ENCODE assay signal across 8 cellular contexts in genomic region chr6:25006565-25007001, GRCh38.
DNase-seq lines count a peak whose midpoint lies in the region; ATAC-seq and TF ChIP-seq lines count a peak whose summit lies in the region.

No MANE protein-coding gene starts in this region.

- no peak overlapping the region for H3K4ac ChIP-seq in H9 (ENCODE audit: low read depth, low read length)

- no peak overlapping the region for H3K27ac Mint-ChIP-seq in H9

- H2BK20ac ChIP-seq in H9 (ENCODE audit: low read depth, low read length, poor library complexity, severe bottlenecking), result no peak overlapping the region

- POLR2A ChIA-PET in HEK293T (lab: Yijun Ruan, JAX), result interaction anchor here (1.0 kb wide), 1 partner anchor 285 kb away, joined by 3 read pairs; no protein-coding TSS in a partner anchor

- no peak overlapping the region for H4K5ac ChIP-seq in H9 (ENCODE audit: insufficient read length, low read depth, low read length)

- H3K27me3 ChIP-seq in brain microvascular endothelial cell (replicated peaks) (no peaks in the 10 kb centered on the region), left lung (no peaks in the 10 kb centered on the region), tibial artery (no peaks in the 10 kb centered on the region), H9 (ENCODE audit: insufficient read depth, low read length) (no peaks in the 10 kb centered on the region)

- H3K79me1 ChIP-seq in H9 (ENCODE audit: insufficient read depth, low read depth, low read length, poor library complexity, severe bottlenecking), result no peaks in the 10 kb centered on the region

- CTCF ChIA-PET in HEK293T (lab: Yijun Ruan, JAX), result interaction anchor here (0.8 kb wide), 1 partner anchor 11 kb away, joined by 3 read pairs; no protein-coding TSS in a partner anchor

- H3K9me3 Mint-ChIP-seq in H9, result no peaks in the 10 kb centered on the region; a peak in 1 of 5 replicates

- no peak overlapping the region for H3K4me2 ChIP-seq in H9 (ENCODE audit: insufficient read depth, insufficient read length, low read length)

- no peak overlapping the region for H3K18ac ChIP-seq in H9 (ENCODE audit: insufficient read length, low read depth, low read length)

- ATAC-seq in left lung, result peak; percentile 89

- H3K23ac ChIP-seq in H9 (ENCODE audit: insufficient read length, low read depth, low read length), result no peak overlapping the region

- no peak overlapping the region for H2BK12ac ChIP-seq in H9 (ENCODE audit: insufficient read length, low read depth, low read length)

- no peak overlapping the region for H2BK120ac ChIP-seq in H9 (ENCODE audit: low read depth, low read length, poor library complexity, severe bottlenecking)

- in situ Hi-C loops in brain microvascular endothelial cell (cut with HindIII; ENCODE audit: low pct_ligation_motif_present, low sequenced_read_pairs), result no loop called here

- TF ChIP-seq CTCF in brain microvascular endothelial cell (IDR thresholded peaks at IDR 0.05; ENCODE audit: low read depth, low read length, missing control alignments), result no peak
- TF ChIP-seq CTCF in left lung (IDR thresholded peaks at IDR 0.05), result no peak
- TF ChIP-seq CTCF in tibial artery (IDR thresholded peaks at IDR 0.05), result no peak
- TF ChIP-seq CTCF in H9 (conservative IDR thresholded peaks at IDR 0.05), result no peak

- no peaks in the 10 kb centered on the region for H3K23me2 ChIP-seq in H9 (ENCODE audit: insufficient read length, low read depth, low read length, poor library complexity, severe bottlenecking)

- H4K8ac ChIP-seq in H9 (replicated peaks; ENCODE audit: insufficient read length, low read depth, low read length), result no peak overlapping the region

- H4K20me1 ChIP-seq in H9 (ENCODE audit: control insufficient read depth, insufficient read depth, insufficient read length), result no peaks in the 10 kb centered on the region

- no peak overlapping the region for H3K56ac ChIP-seq in H9 (ENCODE audit: insufficient read length, low read depth, low read length)

- H3K4me3 ChIP-seq in brain microvascular endothelial cell (ENCODE audit: low read depth, low read length) (no peak overlapping the region), left lung (no peak overlapping the region), tibial artery (no peak overlapping the region)

- H2AK5ac ChIP-seq in H9 (ENCODE audit: insufficient read length, low read length), result no peak overlapping the region

- intact Hi-C loops in left lung (cut with DNase I), result no loop called here
- intact Hi-C loops in tibial artery (cut with DNase I; ENCODE audit: low total_unique reads), result no loop called here

- DNase-seq in stimulated activated CD4-positive, alpha-beta T cell treated with anti-CD3 and anti-CD28 coated beads, Interleukin-1b, Interleukin-23, amount 100 ng/mL, for 48 hours, result peak; percentile 39
- DNase-seq in stimulated activated CD4-positive, alpha-beta T cell treated with anti-CD3 and anti-CD28 coated beads, Interleukin-2, amount 100 ng/mL, for 48 hours, result no peak
- DNase-seq in NOMO-1 treated with dmso at 0.1 percent for 144 hours (lab: John Stamatoyannopoulos, UW; ENCODE audit: unreplicated experiment), result peak; percentile 87
- DNase-seq in brain microvascular endothelial cell, result peak; percentile 9
- peak; percentile 76 to 82 for DNase-seq in left lung
- DNase-seq in tibial artery, result peak; percentile 77 to 78
- DNase-seq in HEK293T (ENCODE audit: extremely low spot score), result no peak
- DNase-seq in H9, result no peak

- WGBS in H9 (ENCODE audit: extremely low coverage, insufficient read length, low lambda C conversion rate), result no CpG with 5 or more reads among the region's 3 CpGs

- H3K79me2 ChIP-seq in H9 (ENCODE audit: insufficient read depth, low read length), result no peaks in the 10 kb centered on the region

- H3K36me3 ChIP-seq in brain microvascular endothelial cell (replicated peaks) (no peaks in the 10 kb centered on the region), left lung (no peaks in the 10 kb centered on the region), tibial artery (no peaks in the 10 kb centered on the region)

- H3K27me3 Mint-ChIP-seq in H9 (ENCODE audit: low read depth), result no peaks in the 10 kb centered on the region; the same call in 1 of the 2 replicates

- peak overlapping the region; percentile 10 for H3K27ac ChIP-seq in brain microvascular endothelial cell
- peak overlapping the region; percentile 85 to 100 for H3K27ac ChIP-seq in left lung
- H3K27ac ChIP-seq in tibial artery, result peak overlapping the region; percentile 25 to 27
- no peak overlapping the region for H3K27ac ChIP-seq in H9 (ENCODE audit: insufficient read length, low read depth, low read length)

- H3K9me3 ChIP-seq in left lung, result no peaks in the 10 kb centered on the region
- no peaks in the 10 kb centered on the region for H3K9me3 ChIP-seq in tibial artery
- H3K9me3 ChIP-seq in H9 (ENCODE audit: control insufficient read depth, low read depth, low read length), result no peaks in the 10 kb centered on the region

- H3K4me1 ChIP-seq in left lung (peaks cover 11 to 95% of the 10 kb centered on the region in 2 donors), tibial artery (peaks cover 0 to 28% (median 9%) of the 10 kb centered on the region in 4 donors), H9 (ENCODE audit: insufficient read depth, low read length) (no peaks in the 10 kb centered on the region; the same call in 1 of the 2 replicates)

- no peak overlapping the region for H2BK5ac ChIP-seq in H9 (ENCODE audit: insufficient read length, low read length)

- no peak overlapping the region for H3T11ph ChIP-seq in H9 (ENCODE audit: low read length)

- no peak overlapping the region for H3K9ac ChIP-seq in H9 (ENCODE audit: extremely low read depth, insufficient read length, low read length)

- no peaks in the 10 kb centered on the region for H3K36me3 Mint-ChIP-seq in H9 (ENCODE audit: insufficient read depth in 1 of 3, low read depth in 3 of 3)

- H4K91ac ChIP-seq in H9 (ENCODE audit: insufficient read length, low read depth, low read length), result no peak overlapping the region

- no peak overlapping the region for H3K14ac ChIP-seq in H9 (ENCODE audit: insufficient read depth, low read length)

- H3K4me1 Mint-ChIP-seq in H9, result peaks cover 9 to 14% of the 10 kb centered on the region in 2 experiments

- no peak overlapping the region for H2BK15ac ChIP-seq in H9 (ENCODE audit: low read depth, low read length)

- H3K4me3 Mint-ChIP-seq in H9, result no peak overlapping the region

- no peak overlapping the region for H2AFZ ChIP-seq in H9 (ENCODE audit: low read length)

TF ChIP-seq in HEK293T, 16 proteins besides CTCF, POLR2A, EP300 and RAD21:
- TF ChIP-seq ARNT (IDR thresholded peaks at IDR 0.05) (no peak), NFRKB (IDR thresholded peaks at IDR 0.05) (no peak), SUZ12 (IDR thresholded peaks at IDR 0.05) (no peak), CTBP1 (IDR thresholded peaks at IDR 0.05; ENCODE audit: borderline replicate concordance) (no peak), ELF4 (IDR thresholded peaks at IDR 0.05) (no peak), PKNOX1 (IDR thresholded peaks at IDR 0.05) (no peak), ZNF384 (IDR thresholded peaks at IDR 0.05) (no peak), SP1 (IDR thresholded peaks at IDR 0.05) (no peak), FOXK2 (IDR thresholded peaks at IDR 0.05) (no peak), LEF1 (IDR thresholded peaks at IDR 0.05; ENCODE audit: borderline replicate concordance) (no peak), FOXA1 (IDR thresholded peaks at IDR 0.05) (no peak), FOXM1 (IDR thresholded peaks at IDR 0.05; ENCODE audit: borderline replicate concordance) (no peak)
TF ChIP-seq in HEK293T: peak in this region for 0.

Comparison
In these comparisons a context has a peak if more than half of its experiments do, and no peak if none do; other contexts are left out.
1. DNase-seq: peak in stimulated activated CD4-positive, alpha-beta T cell treated with anti-CD3 and anti-CD28 coated beads, Interleukin-1b, Interleukin-23, amount 100 ng/mL, for 48 hours (single experiment), NOMO-1 treated with dmso at 0.1 percent for 144 hours (single experiment), brain microvascular endothelial cell (single experiment), left lung (2 of 2) and tibial artery (2 of 2); none in stimulated activated CD4-positive, alpha-beta T cell treated with anti-CD3 and anti-CD28 coated beads, Interleukin-2, amount 100 ng/mL, for 48 hours (0 of 2), HEK293T (single experiment) and H9 (single experiment).